8 cellular contexts compared by ENCODE assay signal in genomic region chr2:142140434-142140845, GRCh38. TPM values are rescaled to one million over a fixed set of nuclear protein-coding genes. Genes with fewer than 3 reads are reported as not detected.
DNase-seq lines count a peak whose midpoint lies in the region; ATAC-seq and TF ChIP-seq lines count a peak whose summit lies in the region.

No MANE protein-coding gene starts in this region.

- TF ChIP-seq CTCF in OCI-LY1 (IDR thresholded peaks at IDR 0.05; ENCODE audit: low read length): peak; percentile 51
- peak; percentile 46 for TF ChIP-seq CTCF in epithelial cell of esophagus (IDR thresholded peaks at IDR 0.05; ENCODE audit: insufficient read depth, low read depth, low read length, missing control alignments)
- TF ChIP-seq CTCF in smooth muscle cell (IDR thresholded peaks at IDR 0.05; ENCODE audit: borderline replicate concordance, insufficient read depth, poor library complexity, severe bottlenecking): peak; percentile 79

- H2AFZ ChIP-seq in OCI-LY1 (ENCODE audit: low read length): no peak overlapping the region
- no peak overlapping the region for H2AFZ ChIP-seq in smooth muscle cell (ENCODE audit: low read depth)

- no peaks in the 10 kb centered on the region for H3K27me3 ChIP-seq in OCI-LY1 (ENCODE audit: insufficient read depth, low read length)
- H3K27me3 ChIP-seq in smooth muscle cell (ENCODE audit: low read depth): no peaks in the 10 kb centered on the region

- DNase-seq in DMS153 (lab: John Stamatoyannopoulos, UW) (peak; percentile 19), epithelial cell of esophagus (ENCODE audit: low read depth) (peak; percentile 43), smooth muscle cell (lab: John Stamatoyannopoulos, UW; ENCODE audit: unreplicated experiment) (no peak), anterior cingulate cortex (lab: John Stamatoyannopoulos, UW) (no peak), cortex of kidney (lab: John Stamatoyannopoulos, UW) (no peak)

- H3K9ac ChIP-seq in OCI-LY1 (ENCODE audit: low read length): no peak overlapping the region
- H3K9ac ChIP-seq in smooth muscle cell (ENCODE audit: low read depth): no peak overlapping the region

- H3K4me3 ChIP-seq in OCI-LY1 (ENCODE audit: low read depth, low read length, poor library complexity, severe bottlenecking) (no peak overlapping the region), epithelial cell of esophagus (ENCODE audit: low read length) (no peak overlapping the region), smooth muscle cell (no peak overlapping the region)

- no peaks in the 10 kb centered on the region for H3K4me1 ChIP-seq in OCI-LY1 (ENCODE audit: insufficient read depth, low read length, severe bottlenecking)
- H3K4me1 ChIP-seq in smooth muscle cell (ENCODE audit: low read depth): no peaks in the 10 kb centered on the region

- H3K27ac ChIP-seq in OCI-LY1 (ENCODE audit: low read depth, low read length, poor library complexity, severe bottlenecking): no peak overlapping the region
- H3K27ac ChIP-seq in smooth muscle cell (ENCODE audit: low read depth): no peak overlapping the region

- H3K9me3 ChIP-seq in OCI-LY1 (ENCODE audit: low read length) (no peaks in the 10 kb centered on the region), smooth muscle cell (replicated peaks; ENCODE audit: low read depth) (no peaks in the 10 kb centered on the region)

- H3K36me3 ChIP-seq in OCI-LY1 (ENCODE audit: insufficient read depth, low read length): no peaks in the 10 kb centered on the region
- H3K36me3 ChIP-seq in smooth muscle cell (ENCODE audit: low read depth): no peaks in the 10 kb centered on the region

- H3K79me2 ChIP-seq in OCI-LY1 (ENCODE audit: insufficient read depth, low read length) (no peaks in the 10 kb centered on the region), smooth muscle cell (ENCODE audit: low read depth) (no peaks in the 10 kb centered on the region)

- no peaks in the 10 kb centered on the region for H3K9me2 ChIP-seq in OCI-LY1 (ENCODE audit: low read depth, low read length)

- H4K20me1 ChIP-seq in OCI-LY1 (ENCODE audit: insufficient read depth, low read length) (no peaks in the 10 kb centered on the region), smooth muscle cell (ENCODE audit: low read depth) (no peaks in the 10 kb centered on the region)

- WGBS in smooth muscle cell (ENCODE audit: low lambda C conversion rate): 7% methylated on average over 2 of the region's 2 CpGs

- ATAC-seq in HG02885 (IDR thresholded peaks at IDR 0.05; ENCODE audit: poor library complexity, unreplicated experiment) (peak; percentile 72), HG02884 (IDR thresholded peaks at IDR 0.05; ENCODE audit: unreplicated experiment) (no peak)

- H3F3A ChIP-seq in OCI-LY1 (ENCODE audit: insufficient read depth, low read length): no peaks in the 10 kb centered on the region
- H3F3A ChIP-seq in smooth muscle cell (ENCODE audit: low read depth): no peaks in the 10 kb centered on the region

- H3K4me2 ChIP-seq in OCI-LY1 (ENCODE audit: low read length): no peak overlapping the region
- H3K4me2 ChIP-seq in smooth muscle cell: no peak overlapping the region

RNA-seq across cellular contexts. Expression of gene LRP1B, which starts 9.6 kb away (rescaled TPM):
- total RNA-seq in smooth muscle cell: 1.1 and 2.9 TPM in 2 replicates
- polyA plus RNA-seq in smooth muscle cell: 0.08 and 1.2 TPM in 2 replicates

Comparison
In these comparisons a context has a peak if more than half of its experiments do, and no peak if none do; other contexts are left out.
1. DNase-seq: peak in DMS153 (single experiment) and epithelial cell of esophagus (single experiment); none in smooth muscle cell (single experiment), anterior cingulate cortex (0 of 58) and cortex of kidney (single experiment).
2. Peak in every context shown above with its lines, with median percentiles within 50 percentile points of each other: CTCF ChIP-seq.